ENCODE assay signal across 21 cellular contexts in the genomic region with DNA sequence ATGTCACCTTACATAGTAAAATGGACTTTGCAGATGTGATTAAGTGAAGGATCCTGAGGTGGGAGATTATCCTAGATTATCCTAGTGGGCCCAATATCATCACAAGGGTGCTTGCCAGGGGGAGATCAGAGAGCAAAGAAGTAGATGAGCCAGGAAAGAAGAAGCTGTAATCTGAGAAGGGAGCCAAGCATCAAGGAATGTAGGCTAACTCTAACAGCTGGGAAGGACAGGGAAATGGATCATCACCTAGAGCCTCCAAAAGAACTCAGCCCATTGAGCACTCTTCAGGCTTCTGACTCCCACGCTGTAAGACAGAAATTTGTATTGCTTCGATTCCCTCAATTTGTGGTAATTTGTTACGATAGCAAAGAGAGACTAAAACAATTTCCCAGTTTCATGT.
"Had no signal": no experiment of that assay in that cellular context is flagged by ENCODE, and none has a peak within 500 bp of the region (broad histone marks: within the 10 kb centered on the region; RNA-seq: fewer than 3 reads in every experiment).

No MANE protein-coding gene starts in this region.

- DNase-seq: activated CD4-positive, alpha-beta T cell treated with anti-CD3 and anti-CD28 coated beads for 48 hours; activated CD4-positive, alpha-beta T cell treated with anti-CD3 and anti-CD28 coated beads, Interleukin-2, amount 50 U/mL, for 48 hours; activated CD8-positive, alpha-beta memory T cell treated with anti-CD3 and anti-CD28 coated beads for 24 hours; activated effector memory CD4-positive, alpha-beta T cell treated with Interleukin-2 at 50 U/mL for 16 hours; activated naive CD4-positive, alpha-beta T cell treated with Interleukin-2 at 50 U/mL for 16 hours; anterior cingulate cortex; effector memory CD4-positive, alpha-beta T cell; immature natural killer cell; kidney; left colon; natural killer cell; pancreas; sigmoid colon; small intestine; stimulated activated CD4-positive, alpha-beta T cell treated with anti-CD3 and anti-CD28 coated beads, Interleukin-4, amount 100 ng/mL, for 24 hours; stimulated activated naive CD8-positive, alpha-beta T cell treated with anti-CD3 and anti-CD28 coated beads, Interleukin-15, amount 100 ng/mL, for 72 hours; substantia nigra; uterus had no signal

- H3K27me3 ChIP-seq: pancreas, sigmoid colon, uterus had no signal

- H3K36me3 ChIP-seq: pancreas, prostate gland, sigmoid colon, uterus had no signal

- H3K27ac ChIP-seq: pancreas, prostate gland, sigmoid colon, uterus had no signal

- H3K4me3 ChIP-seq: pancreas, prostate gland, sigmoid colon, uterus had no signal

- ATAC-seq: activated CD4-positive, CD25-positive, alpha-beta regulatory T cell treated with anti-CD3 and anti-CD28 coated beads, Interleukin-2, amount 50 U/mL, for 24 hours; left colon; natural killer cell; pancreas; stimulated activated effector memory CD8-positive, alpha-beta T cell treated with anti-CD3 and anti-CD28 coated beads, Interleukin-12 subunit alpha, Interleukin-12 subunit beta, amount 100 ng/mL, for 72 hours; stimulated activated naive CD8-positive, alpha-beta T cell treated with anti-CD3 and anti-CD28 coated beads, Interleukin-15, amount 100 ng/mL, for 72 hours had no signal

- H3K9me3 ChIP-seq: pancreas, prostate gland, sigmoid colon, uterus had no signal

- H3K4me1 ChIP-seq: pancreas, prostate gland, sigmoid colon, uterus had no signal
